Comparison of ENCODE assay signal across 22 cellular contexts in the genomic region with DNA sequence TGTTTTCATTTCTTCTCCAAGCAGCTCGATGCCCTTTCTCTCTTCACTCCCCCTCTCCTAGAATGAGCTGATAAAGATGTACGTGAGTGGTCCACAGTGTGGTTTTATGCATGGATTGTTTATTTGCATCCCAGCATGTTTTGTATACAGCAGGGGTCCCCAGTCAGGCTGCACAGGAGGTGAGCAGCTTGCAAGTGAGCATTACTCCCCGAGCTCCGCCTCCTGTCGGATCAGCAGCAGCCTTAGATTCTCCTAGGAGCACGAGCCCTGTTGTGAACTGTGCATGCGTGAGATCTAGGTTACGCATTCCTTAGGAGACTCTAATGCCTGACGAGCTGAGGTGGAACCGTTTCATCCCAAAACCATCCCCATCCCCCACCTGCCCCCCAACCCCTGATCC.
DNase-seq lines count a peak whose midpoint lies in the region; ATAC-seq, FAIRE-seq and TF ChIP-seq lines count a peak whose summit lies in the region.
"Had no signal": no experiment of that assay in that cellular context is flagged by ENCODE, and none has a peak within 500 bp of the region (broad histone marks: within the 10 kb centered on the region; RNA-seq: fewer than 3 reads in every experiment).

No MANE protein-coding gene starts in this region.

- peaks cover 47% of the 10 kb centered on the region for H4K20me1 ChIP-seq in neural progenitor cell (ENCODE audit: low read depth)
- no peaks in the 10 kb centered on the region for H4K20me1 ChIP-seq in HepG2 (ENCODE audit: insufficient read depth, low read length)

- intact Hi-C loops in pancreas (cut with DNase I) (no loop called here), HepG2 (cut with micrococcal nuclease; ENCODE audit: unreplicated experiment) (loop anchor here (2.0 kb wide), 1 partner anchor 32 kb away; no protein-coding TSS in a partner anchor)
- intact Hi-C loops in activated naive CD4-positive, alpha-beta T cell treated with anti-CD3 and anti-CD28 coated beads for 36 hours (cut with micrococcal nuclease), result no loop called here

- no peak for TF ChIP-seq POLR2A in HepG2 (IDR thresholded peaks at IDR 0.05; ENCODE audit: insufficient read depth in 1 of 2, low read depth in 2 of 2, low read length in 2 of 2)

- peaks cover 25% of the 10 kb centered on the region for H3K4me1 Mint-ChIP-seq in neural progenitor cell
- no peaks in the 10 kb centered on the region for H3K4me1 Mint-ChIP-seq in activated naive CD4-positive, alpha-beta T cell treated with anti-CD3 and anti-CD28 coated beads for 36 hours (ENCODE audit: low read depth)
- H3K4me1 Mint-ChIP-seq: CD4-positive, CD25-positive, alpha-beta regulatory T cell; CD8-positive, alpha-beta memory T cell had no signal

- H3K9me3 Mint-ChIP-seq in neural progenitor cell, result no peaks in the 10 kb centered on the region
- no peaks in the 10 kb centered on the region for H3K9me3 Mint-ChIP-seq in activated naive CD4-positive, alpha-beta T cell treated with anti-CD3 and anti-CD28 coated beads for 36 hours
- H3K9me3 Mint-ChIP-seq: CD4-positive, CD25-positive, alpha-beta regulatory T cell; CD8-positive, alpha-beta memory T cell; HFFc6 had no signal

- H3K9ac ChIP-seq in neural progenitor cell (no peak overlapping the region), HepG2 (ENCODE audit: insufficient read depth, low read depth, low read length) (no peak overlapping the region)
- H3K9ac ChIP-seq: KMS-11 had no signal

- no TSS peak for BruUV-seq in HepG2 (replicated peaks; lab: Mats Ljungman, UMichigan)

- TF ChIP-seq EP300 in HepG2 (IDR thresholded peaks at IDR 0.05; ENCODE audit: low read depth in 2 of 2, low read length in 2 of 2) (no peak), HepG2 (CRISPR knock-in tag; IDR thresholded peaks at IDR 0.05; ENCODE audit: borderline replicate concordance) (no peak)

- H3K4me2 ChIP-seq in neural progenitor cell, result peak overlapping the region; percentile 56
- no peak overlapping the region for H3K4me2 ChIP-seq in HepG2 (ENCODE audit: low read depth, low read length)
- H3K4me2 ChIP-seq: KMS-11 had no signal

- no peak for FAIRE-seq in pancreas (lab: Jason Lieb, UNC)
- FAIRE-seq in HepG2 (lab: Jason Lieb, UNC), result no peak
- FAIRE-seq: A204.1, G401.6, GM12892, GM18507, H1 had no signal

- H2AFZ ChIP-seq in neural progenitor cell (replicated peaks) (no peak overlapping the region), HepG2 (ENCODE audit: low read length) (no peak overlapping the region)

- peaks cover 16% of the 10 kb centered on the region for H3K36me3 Mint-ChIP-seq in neural progenitor cell
- no peaks in the 10 kb centered on the region for H3K36me3 Mint-ChIP-seq in activated naive CD4-positive, alpha-beta T cell treated with anti-CD3 and anti-CD28 coated beads for 36 hours (ENCODE audit: low read depth)
- H3K36me3 Mint-ChIP-seq: CD4-positive, CD25-positive, alpha-beta regulatory T cell; CD8-positive, alpha-beta memory T cell had no signal

- in situ Hi-C loops in HepG2 (cut with HindIII; ENCODE audit: extremely low pct_ligation_motif_present, low pct_unique_long_range_greater_than_20kb), result no loop called here

- no peaks in the 10 kb centered on the region for H3K36me3 ChIP-seq in H7 (replicated peaks; ENCODE audit: control insufficient read depth, insufficient read depth, low read length)
- no peaks in the 10 kb centered on the region for H3K36me3 ChIP-seq in neural progenitor cell
- no peaks in the 10 kb centered on the region for H3K36me3 ChIP-seq in pancreas
- peaks cover 6 to 19% of the 10 kb centered on the region in 2 experiments for H3K36me3 ChIP-seq in HepG2 (replicated peaks in 1 of 2; ENCODE audit: control insufficient read depth in 1 of 2, insufficient read depth in 2 of 2, low read length in 2 of 2)
- H3K36me3 ChIP-seq: BE2C had no signal

- H3K79me2 ChIP-seq in neural progenitor cell (ENCODE audit: low read depth) (no peaks in the 10 kb centered on the region), HepG2 (ENCODE audit: insufficient read depth, low read length) (no peaks in the 10 kb centered on the region)

- TF ChIP-seq RAD21 in HepG2 (CRISPR knock-in tag; IDR thresholded peaks at IDR 0.05), result no peak

- H3K4me1 ChIP-seq in neural progenitor cell (peaks cover 27% of the 10 kb centered on the region), pancreas (no peaks in the 10 kb centered on the region), HepG2 (ENCODE audit: insufficient read depth, low read length) (0 out of 2 replicates have a peak, but pooled peaks cover 6% of the 10 kb centered on the region)
- H3K4me1 ChIP-seq: BE2C had no signal

- TF ChIP-seq CTCF in neural progenitor cell (IDR thresholded peaks at IDR 0.05) (no peak), pancreas (IDR thresholded peaks at IDR 0.05) (no peak), HepG2 (CRISPR knock-in tag; IDR thresholded peaks at IDR 0.05) (no peak)

- POLR2A ChIA-PET in HepG2 (lab: Yijun Ruan, JAX), result no interaction called here

- H3F3A ChIP-seq in neural progenitor cell (ENCODE audit: low read depth), result peaks cover 6% of the 10 kb centered on the region

- H3K4me3 Mint-ChIP-seq in neural progenitor cell, result no peak overlapping the region
- H3K4me3 Mint-ChIP-seq in activated naive CD4-positive, alpha-beta T cell treated with anti-CD3 and anti-CD28 coated beads for 36 hours, result no peak overlapping the region
- H3K4me3 Mint-ChIP-seq: CD4-positive, CD25-positive, alpha-beta regulatory T cell; CD8-positive, alpha-beta memory T cell; HFFc6 had no signal

- no peak overlapping the region for H3K27ac ChIP-seq in neural progenitor cell
- H3K27ac ChIP-seq in pancreas, result no peak overlapping the region
- H3K27ac ChIP-seq in HepG2 (ENCODE audit: extremely low read length, insufficient read depth, low read length), result no peak overlapping the region
- H3K27ac ChIP-seq: KMS-11 had no signal

- ATAC-seq in pancreas, result no peak
- no peak for ATAC-seq in HepG2

- DNase-seq in H7 (peak; percentile 64), cerebellar cortex (ENCODE audit: low spot score) (peak; percentile 11), left kidney (ENCODE audit: low read depth, low spot score) (peak; percentile 65), neural progenitor cell (ENCODE audit: low spot score) (peak; percentile 70), pancreas (no peak), GDM1 (lab: John Stamatoyannopoulos, UW) (no peak), HepG2 (ENCODE audit: low spot score) (no peak)
- DNase-seq in activated naive CD4-positive, alpha-beta T cell treated with anti-CD3 and anti-CD28 coated beads for 36 hours, result no peak
- DNase-seq: ACHN; BE2C; C1 segment of cervical spinal cord; CD4-positive, CD25-positive, alpha-beta regulatory T cell; CD8-positive, alpha-beta memory T cell; COR-L47; HCEC 1CT; HFFc6 had no signal

- no peak overlapping the region for H3K27ac Mint-ChIP-seq in neural progenitor cell
- H3K27ac Mint-ChIP-seq in activated naive CD4-positive, alpha-beta T cell treated with anti-CD3 and anti-CD28 coated beads for 36 hours, result no peak overlapping the region
- H3K27ac Mint-ChIP-seq: CD4-positive, CD25-positive, alpha-beta regulatory T cell; HFFc6 had no signal

- WGBS in pancreas, 2 donors, result 89 to 90% methylated on average over 10 of the region's 10 CpGs
- 96% methylated on average over 10 of the region's 10 CpGs for WGBS in HepG2 (ENCODE audit: low lambda C conversion rate)

- H3K9me3 ChIP-seq in neural progenitor cell (ENCODE audit: low read depth) (no peaks in the 10 kb centered on the region), pancreas (no peaks in the 10 kb centered on the region), HepG2 (ENCODE audit: low read length) (no peaks in the 10 kb centered on the region)
- H3K9me3 ChIP-seq: BE2C had no signal

- no peaks in the 10 kb centered on the region for H3K27me3 Mint-ChIP-seq in neural progenitor cell (ENCODE audit: insufficient read depth, low read depth)
- H3K27me3 Mint-ChIP-seq in activated naive CD4-positive, alpha-beta T cell treated with anti-CD3 and anti-CD28 coated beads for 36 hours (ENCODE audit: low read depth), result no peaks in the 10 kb centered on the region
- H3K27me3 Mint-ChIP-seq: CD4-positive, CD25-positive, alpha-beta regulatory T cell had no signal

- CTCF ChIA-PET in activated naive CD4-positive, alpha-beta T cell treated with anti-CD3 and anti-CD28 coated beads for 36 hours (lab: Charles Lee), result interaction anchor here (1.6 to 1.7 kb wide), 2 partner anchors 10 kb away, joined by 6 to 7 read pairs; no protein-coding TSS in a partner anchor
- CTCF ChIA-PET in HepG2 (lab: Yijun Ruan, JAX; ENCODE audit: low intra/inter-chr PET ratio, low total read pairs), result no interaction called here

- no peaks in the 10 kb centered on the region for H3K27me3 ChIP-seq in H7 (ENCODE audit: control insufficient read depth, insufficient read depth, low read length)
- H3K27me3 ChIP-seq in neural progenitor cell, result no peaks in the 10 kb centered on the region
- no peaks in the 10 kb centered on the region for H3K27me3 ChIP-seq in pancreas
- no peaks in the 10 kb centered on the region for H3K27me3 ChIP-seq in HepG2 (ENCODE audit: control insufficient read depth in 1 of 2, insufficient read depth in 2 of 2, low read length in 2 of 2)
- H3K27me3 ChIP-seq: BE2C had no signal

- H3K4me3 ChIP-seq in H7 (ENCODE audit: insufficient read depth, low read depth, low read length) (no peak overlapping the region), neural progenitor cell (no peak overlapping the region), pancreas (no peak overlapping the region), HepG2 (replicated peaks in 1 of 3; ENCODE audit: insufficient read depth in 1 of 3, low read depth in 2 of 3, low read length in 3 of 3) (no peak overlapping the region)

TF ChIP-seq in HepG2, 621 proteins besides CTCF, POLR2A, EP300 and RAD21 (continues in another document):
- no peak for TF ChIP-seq CENPT (CRISPR knock-in tag; IDR thresholded peaks at IDR 0.05; ENCODE audit: low read depth)
- TF ChIP-seq ZNF777 (CRISPR knock-in tag; IDR thresholded peaks at IDR 0.05), result no peak
- TF ChIP-seq ZBTB38 (CRISPR knock-in tag; IDR thresholded peaks at IDR 0.05), result no peak
- no peak for TF ChIP-seq GZF1 (CRISPR knock-in tag; IDR thresholded peaks at IDR 0.05)
- no peak for TF ChIP-seq ATF1 (CRISPR knock-in tag; IDR thresholded peaks at IDR 0.05)
- no peak for TF ChIP-seq ZNF780A (CRISPR knock-in tag; IDR thresholded peaks at IDR 0.05)

Comparison
In these comparisons a context has a peak if more than half of its experiments do, and no peak if none do; other contexts are left out.
1. DNase-seq: peak in H7 (single experiment), cerebellar cortex (single experiment), left kidney (single experiment) and neural progenitor cell (single experiment); none in pancreas (0 of 6), activated naive CD4-positive, alpha-beta T cell treated with anti-CD3 and anti-CD28 coated beads for 36 hours (single experiment), GDM1 (single experiment) and HepG2 (single experiment).